In the genomic region with DNA sequence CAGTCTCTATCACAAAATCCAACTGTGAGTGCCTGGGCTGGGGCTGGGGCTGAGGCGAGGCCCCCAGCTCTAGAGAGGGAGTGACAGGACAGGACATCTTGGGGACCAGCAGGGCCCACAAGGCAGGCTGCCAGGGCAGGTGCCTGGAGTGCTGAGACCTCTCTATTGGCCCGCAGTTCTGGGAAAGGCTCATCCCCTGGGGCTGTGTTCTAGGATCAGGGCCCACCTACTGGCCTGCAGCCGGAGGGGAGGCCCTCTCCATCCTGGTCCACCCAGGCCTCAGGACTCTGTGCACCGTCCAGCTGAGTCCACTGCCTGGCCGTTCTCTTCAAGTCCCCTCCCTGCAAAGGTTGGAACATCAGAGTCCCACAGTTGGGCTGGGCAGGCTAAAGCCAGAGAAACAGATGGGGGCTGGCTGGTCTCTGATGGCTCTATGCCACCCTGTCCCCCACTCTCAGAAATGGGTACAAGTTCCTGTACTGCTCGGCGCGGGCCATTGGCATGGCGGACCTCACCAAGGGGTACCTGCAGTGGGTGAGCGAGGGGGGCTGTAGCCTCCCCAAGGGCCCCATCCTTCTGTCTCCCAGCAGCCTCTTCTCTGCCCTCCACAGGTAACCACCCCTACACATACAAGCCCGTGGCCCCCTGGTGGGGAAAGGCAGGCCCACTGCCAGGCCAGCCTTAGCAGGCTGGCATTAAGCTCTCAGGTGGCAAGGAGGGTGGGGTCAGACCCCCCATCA, we compare ENCODE assay signal across 1 cellular context.
TF ChIP-seq lines count a peak whose summit lies in the region.

No MANE protein-coding gene starts in this region.

TF ChIP-seq in HCT116, 20 proteins besides CTCF, POLR2A, EP300 and RAD21 (continued from another document):
- TF ChIP-seq, protein P1, sequence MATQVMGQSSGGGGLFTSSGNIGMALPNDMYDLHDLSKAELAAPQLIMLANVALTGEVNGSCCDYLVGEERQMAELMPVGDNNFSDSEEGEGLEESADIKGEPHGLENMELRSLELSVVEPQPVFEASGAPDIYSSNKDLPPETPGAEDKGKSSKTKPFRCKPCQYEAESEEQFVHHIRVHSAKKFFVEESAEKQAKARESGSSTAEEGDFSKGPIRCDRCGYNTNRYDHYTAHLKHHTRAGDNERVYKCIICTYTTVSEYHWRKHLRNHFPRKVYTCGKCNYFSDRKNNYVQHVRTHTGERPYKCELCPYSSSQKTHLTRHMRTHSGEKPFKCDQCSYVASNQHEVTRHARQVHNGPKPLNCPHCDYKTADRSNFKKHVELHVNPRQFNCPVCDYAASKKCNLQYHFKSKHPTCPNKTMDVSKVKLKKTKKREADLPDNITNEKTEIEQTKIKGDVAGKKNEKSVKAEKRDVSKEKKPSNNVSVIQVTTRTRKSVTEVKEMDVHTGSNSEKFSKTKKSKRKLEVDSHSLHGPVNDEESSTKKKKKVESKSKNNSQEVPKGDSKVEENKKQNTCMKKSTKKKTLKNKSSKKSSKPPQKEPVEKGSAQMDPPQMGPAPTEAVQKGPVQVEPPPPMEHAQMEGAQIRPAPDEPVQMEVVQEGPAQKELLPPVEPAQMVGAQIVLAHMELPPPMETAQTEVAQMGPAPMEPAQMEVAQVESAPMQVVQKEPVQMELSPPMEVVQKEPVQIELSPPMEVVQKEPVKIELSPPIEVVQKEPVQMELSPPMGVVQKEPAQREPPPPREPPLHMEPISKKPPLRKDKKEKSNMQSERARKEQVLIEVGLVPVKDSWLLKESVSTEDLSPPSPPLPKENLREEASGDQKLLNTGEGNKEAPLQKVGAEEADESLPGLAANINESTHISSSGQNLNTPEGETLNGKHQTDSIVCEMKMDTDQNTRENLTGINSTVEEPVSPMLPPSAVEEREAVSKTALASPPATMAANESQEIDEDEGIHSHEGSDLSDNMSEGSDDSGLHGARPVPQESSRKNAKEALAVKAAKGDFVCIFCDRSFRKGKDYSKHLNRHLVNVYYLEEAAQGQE (IDR thresholded peaks at IDR 0.05; ENCODE audit: low read depth): no peak
- no peak for TF ChIP-seq JUND (IDR thresholded peaks at IDR 0.05)
- no peak for TF ChIP-seq SIN3A (IDR thresholded peaks at IDR 0.05; ENCODE audit: low read depth)
- TF ChIP-seq ZFX (IDR thresholded peaks at IDR 0.05): no peak
- TF ChIP-seq, protein P2, sequence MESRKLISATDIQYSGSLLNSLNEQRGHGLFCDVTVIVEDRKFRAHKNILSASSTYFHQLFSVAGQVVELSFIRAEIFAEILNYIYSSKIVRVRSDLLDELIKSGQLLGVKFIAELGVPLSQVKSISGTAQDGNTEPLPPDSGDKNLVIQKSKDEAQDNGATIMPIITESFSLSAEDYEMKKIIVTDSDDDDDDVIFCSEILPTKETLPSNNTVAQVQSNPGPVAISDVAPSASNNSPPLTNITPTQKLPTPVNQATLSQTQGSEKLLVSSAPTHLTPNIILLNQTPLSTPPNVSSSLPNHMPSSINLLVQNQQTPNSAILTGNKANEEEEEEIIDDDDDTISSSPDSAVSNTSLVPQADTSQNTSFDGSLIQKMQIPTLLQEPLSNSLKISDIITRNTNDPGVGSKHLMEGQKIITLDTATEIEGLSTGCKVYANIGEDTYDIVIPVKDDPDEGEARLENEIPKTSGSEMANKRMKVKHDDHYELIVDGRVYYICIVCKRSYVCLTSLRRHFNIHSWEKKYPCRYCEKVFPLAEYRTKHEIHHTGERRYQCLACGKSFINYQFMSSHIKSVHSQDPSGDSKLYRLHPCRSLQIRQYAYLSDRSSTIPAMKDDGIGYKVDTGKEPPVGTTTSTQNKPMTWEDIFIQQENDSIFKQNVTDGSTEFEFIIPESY (IDR thresholded peaks at IDR 0.05; ENCODE audit: extremely low read depth, insufficient replicate concordance, low read length): no peak
- no peak for TF ChIP-seq FOSL1 (IDR thresholded peaks at IDR 0.05; ENCODE audit: low read depth)
- TF ChIP-seq EGR1 (IDR thresholded peaks at IDR 0.05; ENCODE audit: low read depth): no peak
- no peak for TF ChIP-seq ELF1 (IDR thresholded peaks at IDR 0.05; ENCODE audit: borderline replicate concordance, low read depth)
- no peak for TF ChIP-seq SP1 (IDR thresholded peaks at IDR 0.05; ENCODE audit: low read depth)
- TF ChIP-seq YY1 (IDR thresholded peaks at IDR 0.05; ENCODE audit: extremely low read depth, insufficient replicate concordance, low read depth, low read length): no peak
- TF ChIP-seq, protein P3, sequence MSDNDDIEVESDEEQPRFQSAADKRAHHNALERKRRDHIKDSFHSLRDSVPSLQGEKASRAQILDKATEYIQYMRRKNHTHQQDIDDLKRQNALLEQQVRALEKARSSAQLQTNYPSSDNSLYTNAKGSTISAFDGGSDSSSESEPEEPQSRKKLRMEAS (IDR thresholded peaks at IDR 0.05): no peak
- no peak for TF ChIP-seq CEBPB (IDR thresholded peaks at IDR 0.05; ENCODE audit: low read depth)
- no peak for TF ChIP-seq TCF7L2 (IDR thresholded peaks at IDR 0.05; ENCODE audit: borderline replicate concordance, extremely low read depth, insufficient read depth, insufficient read length)
